ENCODE assay signal across 12 cellular contexts in the genomic region with DNA sequence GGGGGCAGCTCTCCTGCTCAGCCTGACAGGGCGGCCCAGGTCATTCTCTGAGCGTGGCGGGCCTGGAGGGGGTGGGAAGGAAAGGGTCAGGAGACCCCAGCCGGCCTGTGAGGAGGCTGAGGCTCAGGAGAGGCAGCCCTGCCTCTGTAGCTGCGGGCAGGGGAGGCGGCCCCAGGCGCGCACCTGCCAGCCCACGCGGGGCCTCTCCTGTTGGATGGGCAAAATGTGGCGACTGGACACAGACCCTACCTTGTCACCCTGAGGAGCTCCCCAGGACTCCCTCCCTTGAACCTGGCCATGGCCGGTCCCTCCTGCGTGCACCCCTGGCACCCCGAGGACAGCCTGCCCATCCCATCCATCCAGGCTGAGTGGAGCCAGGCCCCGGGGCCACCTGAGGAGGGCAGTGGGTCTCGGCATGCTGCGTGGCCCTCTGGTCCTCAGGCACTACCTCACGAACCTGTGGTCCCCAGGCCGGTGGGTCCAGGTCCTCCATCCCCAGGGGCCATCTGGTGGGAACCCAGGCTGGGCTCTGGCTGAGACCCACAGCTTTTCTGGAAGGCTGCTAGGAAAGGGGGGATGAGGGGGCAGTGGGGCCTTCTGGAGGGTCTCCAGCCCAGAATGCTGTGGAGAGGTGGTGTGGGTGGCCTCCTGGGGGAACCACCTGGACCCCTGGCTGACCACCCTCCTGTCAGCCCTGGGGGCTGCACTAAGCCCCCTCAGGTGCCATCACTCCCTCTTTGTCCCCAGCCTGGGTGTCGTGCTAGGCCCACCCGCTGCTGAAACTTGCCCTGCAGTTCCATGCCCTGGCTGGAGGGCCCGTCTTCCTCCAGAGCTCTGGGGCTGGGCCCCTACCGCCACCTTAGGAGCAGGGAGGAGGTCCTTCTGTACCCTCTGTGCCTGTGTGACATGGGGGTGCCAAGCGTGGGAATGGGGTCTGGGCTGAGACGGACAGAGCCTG. TPM values are rescaled to one million over a fixed set of nuclear protein-coding genes. Genes with fewer than 3 reads are reported as not detected.
DNase-seq lines count a peak whose midpoint lies in the region; ATAC-seq, FAIRE-seq and TF ChIP-seq lines count a peak whose summit lies in the region.
"Had no signal": no experiment of that assay in that cellular context is flagged by ENCODE, and none has a peak within 500 bp of the region (broad histone marks: within the 10 kb centered on the region; RNA-seq: fewer than 3 reads in every experiment).

No MANE protein-coding gene starts in this region.

- H3K27ac Mint-ChIP-seq in mesothelial cell of epicardium: no peak overlapping the region
- H3K27ac Mint-ChIP-seq in activated T-helper 17 cell treated with anti-CD3 and anti-CD28 coated beads, Interleukin-2, amount 50 U/mL, for 72 hours: no peak overlapping the region

- no peaks in the 10 kb centered on the region for H3K36me3 ChIP-seq in BLaER1
- H3K36me3 ChIP-seq in K562 (ENCODE audit: control insufficient read depth, insufficient read depth, low read length): no peaks in the 10 kb centered on the region
- H3K36me3 ChIP-seq in uterus: no peaks in the 10 kb centered on the region
- H3K36me3 ChIP-seq: cardiac muscle cell, ovary had no signal

- H3K4me2 ChIP-seq in BLaER1 (peak overlapping the region; percentile 91), K562 (ENCODE audit: insufficient read depth, low read length) (peak overlapping the region; percentile 55; the same call in 1 of the 2 replicates)

- TF ChIP-seq EP300 in K562 (IDR thresholded peaks at IDR 0.05; ENCODE audit: low read length): no peak

- no TSS peak for BruUV-seq in K562 (replicated peaks; lab: Mats Ljungman, UMichigan)

- H3K9me1 ChIP-seq in K562 (ENCODE audit: control insufficient read depth, insufficient read depth, low read length): no peaks in the 10 kb centered on the region

- in situ Hi-C loops in K562 (cut with MboI): no loop called here

- peaks cover 3% of the 10 kb centered on the region for H3K9me3 ChIP-seq in BLaER1
- H3K9me3 ChIP-seq in K562 (replicated peaks; ENCODE audit: control insufficient read depth, insufficient read depth, low read depth, low read length): no peaks in the 10 kb centered on the region
- H3K9me3 ChIP-seq in uterus: no peaks in the 10 kb centered on the region
- H3K9me3 ChIP-seq: ovary had no signal

- WGBS in K562 (ENCODE audit: insufficient coverage, low coverage, missing lambda C conversion rate): 79% methylated on average over 15 of the region's 25 CpGs

- intact Hi-C loops in K562 (cut with micrococcal nuclease) (no loop called here), uterus (cut with DNase I; ENCODE audit: low total_unique reads) (no loop called here)

- no peaks in the 10 kb centered on the region for H3K9me3 Mint-ChIP-seq in mesothelial cell of epicardium
- H3K9me3 Mint-ChIP-seq in activated T-helper 17 cell treated with anti-CD3 and anti-CD28 coated beads, Interleukin-2, amount 50 U/mL, for 72 hours: no peaks in the 10 kb centered on the region

- ATAC-seq in K562 (no peak), HG03520 (IDR thresholded peaks at IDR 0.05; ENCODE audit: unreplicated experiment) (no peak)
- ATAC-seq in activated T-helper 17 cell treated with anti-CD3 and anti-CD28 coated beads, Interleukin-2, amount 50 U/mL, for 72 hours (replicated peaks): no peak

- peak overlapping the region; percentile 66 for H3K4me3 ChIP-seq in BLaER1
- H3K4me3 ChIP-seq in K562: no peak overlapping the region
- H3K4me3 ChIP-seq in uterus: no peak overlapping the region
- H3K4me3 ChIP-seq: ovary had no signal

- CTCF ChIA-PET in K562 (lab: Yijun Ruan, JAX; ENCODE audit: low intra/inter-chr PET ratio): no interaction called here

- no peak overlapping the region; the same call in 1 of the 2 replicates for H2AFZ ChIP-seq in K562 (ENCODE audit: low read depth, low read length)

- H3K27me3 ChIP-seq in BLaER1 (no peaks in the 10 kb centered on the region), K562 (ENCODE audit: control insufficient read depth in 2 of 2, insufficient read depth in 2 of 2, low read length in 2 of 2) (no peaks in the 10 kb centered on the region), uterus (peaks cover 0 to 9% of the 10 kb centered on the region in 2 donors)
- H3K27me3 ChIP-seq: cardiac muscle cell, ovary had no signal

- peak; percentile 30 for DNase-seq in GM12891 (ENCODE audit: insufficient read length, low spot score)
- peak in 1 of 4 experiments; percentile 8 for DNase-seq in K562 (ENCODE audit: extremely low read depth in 1 of 4, low spot score in 3 of 4)
- DNase-seq in mesothelial cell of epicardium (ENCODE audit: low spot score in 2 of 2, unreplicated experiment in 2 of 2): peak in 1 of 2 experiments; percentile 36
- no peak for DNase-seq in stimulated activated CD4-positive, alpha-beta T cell treated with anti-CD3 and anti-CD28 coated beads, Interleukin-1b, Interleukin-23, amount 100 ng/mL, for 48 hours
- DNase-seq in uterus: no peak
- DNase-seq: RPMI8226; stimulated activated naive CD4-positive, alpha-beta T cell had no signal

- TF ChIP-seq RAD21 in K562 (CRISPR knock-in tag; conservative IDR thresholded peaks at IDR 0.05 in 1 of 2, IDR thresholded peaks at IDR 0.05 in 1 of 2): no peak

- FAIRE-seq in GM12891 (lab: Jason Lieb, UNC): no peak
- no peak for FAIRE-seq in K562 (lab: Jason Lieb, UNC)

- TF ChIP-seq POLR2A in GM12891 (IDR thresholded peaks at IDR 0.05; ENCODE audit: low read depth, low read length) (no peak), K562 (conservative IDR thresholded peaks at IDR 0.05) (no peak), uterus (IDR thresholded peaks at IDR 0.05) (no peak)

- H3K4me3 Mint-ChIP-seq in mesothelial cell of epicardium: peak overlapping the region; percentile 22
- H3K4me3 Mint-ChIP-seq in activated T-helper 17 cell treated with anti-CD3 and anti-CD28 coated beads, Interleukin-2, amount 50 U/mL, for 72 hours: no peak overlapping the region

- no peaks in the 10 kb centered on the region for H3K79me2 ChIP-seq in K562 (ENCODE audit: control insufficient read depth, insufficient read depth, low read length)

- peaks cover 7% of the 10 kb centered on the region for H3K4me1 Mint-ChIP-seq in mesothelial cell of epicardium
- H3K4me1 Mint-ChIP-seq in activated T-helper 17 cell treated with anti-CD3 and anti-CD28 coated beads, Interleukin-2, amount 50 U/mL, for 72 hours: no peaks in the 10 kb centered on the region

- H3K27ac ChIP-seq in BLaER1 (peak overlapping the region; percentile 95), K562 (ENCODE audit: extremely low read depth, low read depth, low read length) (peak overlapping the region; percentile 91; the same call in 1 of the 3 replicates), uterus (peak overlapping the region in 1 of 2 donors; percentile 76)
- H3K27ac ChIP-seq: ovary had no signal

- no peaks in the 10 kb centered on the region for H3K27me3 Mint-ChIP-seq in mesothelial cell of epicardium (ENCODE audit: low read depth)
- H3K27me3 Mint-ChIP-seq in activated T-helper 17 cell treated with anti-CD3 and anti-CD28 coated beads, Interleukin-2, amount 50 U/mL, for 72 hours: no peaks in the 10 kb centered on the region

- no peak for TF ChIP-seq CTCF in K562 (IDR thresholded peaks at IDR 0.05 in 2 of 3, conservative IDR thresholded peaks at IDR 0.05 in 1 of 3; ENCODE audit: insufficient read depth in 2 of 3, low read depth in 1 of 3, low read length in 3 of 3)
- no peak for TF ChIP-seq CTCF in mesothelial cell of epicardium (IDR thresholded peaks at IDR 0.05; ENCODE audit: unreplicated experiment)
- TF ChIP-seq CTCF in uterus (IDR thresholded peaks at IDR 0.05): no peak

- H3K9ac ChIP-seq in BLaER1: peak overlapping the region; percentile 79; the same call in 1 of the 2 replicates
- peak overlapping the region; percentile 87 to 93; a peak in 3 of 4 replicates for H3K9ac ChIP-seq in K562 (ENCODE audit: insufficient read depth in 1 of 2, low read depth in 2 of 2, low read length in 2 of 2)

- no peaks in the 10 kb centered on the region for H3K36me3 Mint-ChIP-seq in mesothelial cell of epicardium
- H3K36me3 Mint-ChIP-seq in activated T-helper 17 cell treated with anti-CD3 and anti-CD28 coated beads, Interleukin-2, amount 50 U/mL, for 72 hours (ENCODE audit: low read depth): no peaks in the 10 kb centered on the region

- H3K4me1 ChIP-seq in BLaER1 (peaks cover 90% of the 10 kb centered on the region), K562 (replicated peaks in 1 of 2; ENCODE audit: control insufficient read depth in 2 of 2, insufficient read depth in 2 of 2, low read length in 2 of 2) (peaks cover 6 to 87% of the 10 kb centered on the region in 2 experiments), uterus (peaks cover 0 to 12% of the 10 kb centered on the region in 2 donors)

- POLR2A ChIA-PET in K562 (lab: Yijun Ruan, JAX): interaction anchor here (0.6 to 1.2 kb wide), 6 partner anchors 9 to 150 kb away, joined by 3 to 4 read pairs (median 3); no protein-coding TSS in a partner anchor

- H4K20me1 ChIP-seq in BLaER1 (no peaks in the 10 kb centered on the region), K562 (replicated peaks; ENCODE audit: control insufficient read depth, insufficient read depth, low read length) (no peaks in the 10 kb centered on the region)

RNA-seq across cellular contexts. Expression of gene NRARP, which starts 15.2 kb away (rescaled TPM):
- 3.0 TPM for polyA plus RNA-seq in GM12891 (2012; ENCODE audit: low read depth, missing spikeins)
- total RNA-seq in K562 (2011; cell fraction: chromatin; rRNA removed; ENCODE audit: low replicate concordance): 6.4 and 15.4 TPM in 2 replicates
- 16.8 and 18.8 TPM in 2 replicates for total RNA-seq in K562 (2011; cell fraction: nucleolus; rRNA removed)
- 11.7 and 13.1 TPM in 2 replicates for total RNA-seq in K562 (2011; cell fraction: nucleoplasm; rRNA removed)
- total RNA-seq in K562 (2014; rRNA removed) (19.1 and 25.9 TPM in 2 replicates), K562 (2014; rRNA removed; fragmentation: Illumina TruSeq; extraction: Trizol) (1.6 and 2.0 TPM in 2 replicates), K562 (2015; rRNA removed; fragmentation: Illumina TruSeq; extraction: Trizol) (3.3 and 4.0 TPM in 2 replicates), K562 (2021) (24.5 and 29.5 TPM in 2 replicates), mesothelial cell of epicardium (7.4 to 9.6 TPM (median 9.2 TPM) in 3 replicates), uterus (10 to 100 TPM in 2 of 4 donors, 1 to 10 TPM in 1, under 1 TPM in 1; 0.29 to 16.5 (median 11.4) TPM)
- polyA plus RNA-seq in K562 (2011; rRNA removed) (5.2 and 7.6 TPM in 2 replicates), K562 (2014; fragmentation: Illumina TruSeq; extraction: Trizol) (6.2 and 7.2 TPM in 2 replicates), K562 (2014; fragmentation: Nextera tagmentation; extraction: Ambion mirVana) (not detected), K562 (2014; rRNA removed) (13.8 and 17.8 TPM in 2 replicates)
- polyA plus RNA-seq in K562 (2011; cell fraction: cytosol; rRNA removed): 10.4 and 26.9 TPM in 2 replicates
- 13.1 and 17.8 TPM in 2 replicates for polyA plus RNA-seq in K562 (2011; cell fraction: nucleus; rRNA removed)
- polyA plus RNA-seq in K562 (2012): 6.1 and 8.4 TPM in 2 replicates
- 1.3 and 1.8 TPM in 2 replicates for polyA minus RNA-seq in K562 (2011; rRNA and poly(A)+ RNA removed)
- 9.5 and 11.2 TPM in 2 replicates for polyA minus RNA-seq in K562 (2011; cell fraction: cytosol; rRNA and poly(A)+ RNA removed)
- 9.2 and 12.6 TPM in 2 replicates for polyA minus RNA-seq in K562 (2011; cell fraction: nucleus; rRNA and poly(A)+ RNA removed)
- total RNA-seq in activated T-helper 17 cell treated with anti-CD3 and anti-CD28 coated beads, Interleukin-2, amount 50 U/mL, for 72 hours: under 1 TPM; 0.66 to 0.86 TPM

RNA-seq across cellular contexts. Expression of gene TOR4A, which starts 39.8 kb away (rescaled TPM):
- 5.2 TPM for polyA plus RNA-seq in GM12891 (2012; ENCODE audit: low read depth, missing spikeins)
- 16.4 and 68.0 TPM in 2 replicates for total RNA-seq in K562 (2011; cell fraction: chromatin; rRNA removed; ENCODE audit: low replicate concordance)
- total RNA-seq in K562 (2011; cell fraction: nucleolus; rRNA removed): 100 and 103 TPM in 2 replicates
- 32.4 and 39.2 TPM in 2 replicates for total RNA-seq in K562 (2011; cell fraction: nucleoplasm; rRNA removed)
- total RNA-seq in K562 (2014; rRNA removed) (38.5 and 46.9 TPM in 2 replicates), K562 (2014; rRNA removed; fragmentation: Illumina TruSeq; extraction: Trizol) (3.4 and 4.6 TPM in 2 replicates), K562 (2015; rRNA removed; fragmentation: Illumina TruSeq; extraction: Trizol) (14.8 and 16.4 TPM in 2 replicates), K562 (2021) (45.8 and 49.2 TPM in 2 replicates), mesothelial cell of epicardium (5.7 to 6.5 TPM (median 6.5 TPM) in 3 replicates), uterus (10 to 100 TPM in 3 of 4 donors, 1 to 10 TPM in 1; 2.6 to 12.7 (median 11.5) TPM)
- polyA plus RNA-seq in K562 (2011; rRNA removed) (8.6 and 13.0 TPM in 2 replicates), K562 (2014; fragmentation: Illumina TruSeq; extraction: Trizol) (8.8 and 14.8 TPM in 2 replicates), K562 (2014; fragmentation: Nextera tagmentation; extraction: Ambion mirVana) (1 to 10 TPM; 3.9 to 7.0 TPM), K562 (2014; rRNA removed) (23.9 and 27.3 TPM in 2 replicates)
- polyA plus RNA-seq in K562 (2011; cell fraction: cytosol; rRNA removed): 18.4 and 58.5 TPM in 2 replicates
- polyA plus RNA-seq in K562 (2011; cell fraction: nucleus; rRNA removed): 14.8 and 30.5 TPM in 2 replicates
- 20.5 and 29.0 TPM in 2 replicates for polyA plus RNA-seq in K562 (2012)
- polyA minus RNA-seq in K562 (2011; rRNA and poly(A)+ RNA removed): 2.8 and 4.9 TPM in 2 replicates
- polyA minus RNA-seq in K562 (2011; cell fraction: cytosol; rRNA and poly(A)+ RNA removed): 27.4 and 32.4 TPM in 2 replicates
- 13.6 and 14.0 TPM in 2 replicates for polyA minus RNA-seq in K562 (2011; cell fraction: nucleus; rRNA and poly(A)+ RNA removed)
- total RNA-seq in activated T-helper 17 cell treated with anti-CD3 and anti-CD28 coated beads, Interleukin-2, amount 50 U/mL, for 72 hours: 10 to 100 TPM in 1 of 2 donors, 1 to 10 TPM in 1; 4.9 to 11.5 TPM
